23 cellular contexts compared by ENCODE assay signal in genomic region chr7:101963693-101964092, GRCh38.
A peak's percentile ranks its signal among the peaks of the same experiment; 100 is the strongest.
DNase-seq lines count a peak whose midpoint lies in the region; ATAC-seq, FAIRE-seq and TF ChIP-seq lines count a peak whose summit lies in the region.
"Had no signal": no experiment of that assay in that cellular context is flagged by ENCODE, and none has a peak within 500 bp of the region (broad histone marks: within the 10 kb centered on the region; RNA-seq: fewer than 3 reads in every experiment).

No MANE protein-coding gene starts in this region.

- H3K27ac ChIP-seq in HepG2 (ENCODE audit: extremely low read length, insufficient read depth, low read length), result no peak overlapping the region
- H3K27ac ChIP-seq in right lobe of liver, result no peak overlapping the region
- no peak overlapping the region for H3K27ac ChIP-seq in HEK293 (ENCODE audit: extremely low read depth, low read depth, low read length)
- H3K27ac ChIP-seq in H1 (ENCODE audit: low read depth, low read length), result no peak overlapping the region
- no peak overlapping the region for H3K27ac ChIP-seq in smooth muscle cell (ENCODE audit: low read depth)
- H3K27ac ChIP-seq: C4-2B had no signal

- H3K4me1 ChIP-seq in HepG2 (ENCODE audit: insufficient read depth, low read length) (peaks cover 5% of the 10 kb centered on the region), right lobe of liver (peaks cover 0 to 4% (median 0%) of the 10 kb centered on the region in 4 donors), HEK293 (ENCODE audit: control insufficient read depth, insufficient read depth, low read length) (no peaks in the 10 kb centered on the region), H1 (replicated peaks in 1 of 4; ENCODE audit: control insufficient read depth in 3 of 4, insufficient read depth in 4 of 4, low read length in 3 of 4) (peaks cover 0 to 2% (median 0%) of the 10 kb centered on the region in 4 experiments; a peak in 3 of 7 replicates), smooth muscle cell (ENCODE audit: low read depth) (no peaks in the 10 kb centered on the region)

- H3K23ac ChIP-seq in H1 (ENCODE audit: insufficient read length), result no peak overlapping the region

- in situ Hi-C loops in HepG2 (cut with HindIII; ENCODE audit: extremely low pct_ligation_motif_present, low pct_unique_long_range_greater_than_20kb), result no loop called here

- H3K4me1 Mint-ChIP-seq in osteocyte (ENCODE audit: unreplicated experiment), result peaks cover 10% of the 10 kb centered on the region

- no peak overlapping the region for H3K18ac ChIP-seq in H1 (ENCODE audit: extremely low read depth, low read length)

- BruUV-seq in HepG2 (replicated peaks; lab: Mats Ljungman, UMichigan), result no TSS peak

- H2BK5ac ChIP-seq in H1 (ENCODE audit: low read depth, low read length), result no peak overlapping the region

- no peak for TF ChIP-seq POLR2A in HepG2 (IDR thresholded peaks at IDR 0.05; ENCODE audit: insufficient read depth in 1 of 2, low read depth in 2 of 2, low read length in 2 of 2)
- no peak for TF ChIP-seq POLR2A in right lobe of liver (IDR thresholded peaks at IDR 0.05)
- no peak for TF ChIP-seq POLR2A in H1 (IDR thresholded peaks at IDR 0.05; ENCODE audit: control extremely low read depth in 1 of 2, low read depth in 2 of 2, low read length in 2 of 2)

- no peak overlapping the region for H2BK120ac ChIP-seq in H1 (replicated peaks; ENCODE audit: low read depth, low read length)

- no peak overlapping the region for H3K27ac Mint-ChIP-seq in osteocyte (ENCODE audit: unreplicated experiment)
- H3K27ac Mint-ChIP-seq: CD4-positive, CD25-positive, alpha-beta regulatory T cell; CD8-positive, alpha-beta T cell; GM23338 had no signal

- no peak overlapping the region for H2AK5ac ChIP-seq in H1 (ENCODE audit: low read depth, low read length)

- no peaks in the 10 kb centered on the region for H3F3A ChIP-seq in smooth muscle cell (ENCODE audit: low read depth)

- CTCF ChIA-PET in HepG2 (lab: Yijun Ruan, JAX; ENCODE audit: low intra/inter-chr PET ratio, low total read pairs), result no interaction called here
- CTCF ChIA-PET in HEK293 (lab: Yijun Ruan, JAX), result no interaction called here
- CTCF ChIA-PET in H1 (lab: Charles Lee; ENCODE audit: partially characterized antibody), result no interaction called here

- H3K9me3 ChIP-seq in HepG2 (ENCODE audit: low read length) (no peaks in the 10 kb centered on the region), right lobe of liver (no peaks in the 10 kb centered on the region), HEK293 (ENCODE audit: control insufficient read depth, insufficient read depth, low read depth, low read length) (no peaks in the 10 kb centered on the region), H1 (ENCODE audit: insufficient read depth in 2 of 2, low read depth in 1 of 2, low read length in 1 of 2) (no peaks in the 10 kb centered on the region), smooth muscle cell (replicated peaks; ENCODE audit: low read depth) (no peaks in the 10 kb centered on the region)
- H3K9me3 ChIP-seq: A549, BE2C, Caco-2 had no signal

- H4K20me1 ChIP-seq in HepG2 (ENCODE audit: insufficient read depth, low read length), result no peaks in the 10 kb centered on the region; the same call in 1 of the 2 replicates
- peaks cover 0 to 4% of the 10 kb centered on the region in 2 experiments for H4K20me1 ChIP-seq in H1 (replicated peaks in 1 of 2; ENCODE audit: control insufficient read depth in 1 of 2, insufficient read depth in 2 of 2, low read length in 2 of 2)
- H4K20me1 ChIP-seq in smooth muscle cell (ENCODE audit: low read depth), result peaks cover 97% of the 10 kb centered on the region

- H3K9ac ChIP-seq in HepG2 (ENCODE audit: insufficient read depth, low read depth, low read length) (no peak overlapping the region), H1 (replicated peaks in 1 of 4; ENCODE audit: extremely low read depth in 1 of 4, low read depth in 3 of 4, low read length in 3 of 4) (no peak overlapping the region), smooth muscle cell (ENCODE audit: low read depth) (no peak overlapping the region)

- TF ChIP-seq CTCF in HepG2 (CRISPR knock-in tag; IDR thresholded peaks at IDR 0.05) (no peak), right lobe of liver (IDR thresholded peaks at IDR 0.05) (no peak), HEK293 (tag by site-specific recombination; IDR thresholded peaks at IDR 0.05) (no peak), H1 (IDR thresholded peaks at IDR 0.05; ENCODE audit: control extremely low read depth in 1 of 3, insufficient read depth in 1 of 3, low read depth in 1 of 3, low read length in 3 of 3) (no peak), smooth muscle cell (IDR thresholded peaks at IDR 0.05; ENCODE audit: borderline replicate concordance, insufficient read depth, poor library complexity, severe bottlenecking) (no peak), osteocyte (IDR thresholded peaks at IDR 0.05) (no peak)

- H3K4me2 ChIP-seq in HepG2 (ENCODE audit: low read depth, low read length), result no peak overlapping the region
- no peak overlapping the region for H3K4me2 ChIP-seq in H1 (ENCODE audit: insufficient read depth in 1 of 2, low read depth in 2 of 2, low read length in 2 of 2)
- H3K4me2 ChIP-seq in smooth muscle cell, result no peak overlapping the region
- H3K4me2 ChIP-seq: A549, GM23338 had no signal

- DNase-seq in HepG2 (ENCODE audit: low spot score), result no peak
- no peak for DNase-seq in right lobe of liver
- DNase-seq in H1 (ENCODE audit: low read depth in 1 of 2, low spot score in 2 of 2), result no peak
- no peak for DNase-seq in smooth muscle cell (lab: John Stamatoyannopoulos, UW; ENCODE audit: unreplicated experiment)
- no peak for DNase-seq in hippocampal formation (lab: John Stamatoyannopoulos, UW)
- DNase-seq in osteocyte (ENCODE audit: extremely low spot score, unreplicated experiment), result no peak
- DNase-seq: 8988T; ACHN; AML-193; BE2C; Caco-2; CD4-positive, CD25-positive, alpha-beta regulatory T cell; CD8-positive, alpha-beta T cell; DMS153; DND-41; HCEC 1CT had no signal

- H3K36me3 ChIP-seq in HepG2 (replicated peaks in 1 of 2; ENCODE audit: control insufficient read depth in 1 of 2, insufficient read depth in 2 of 2, low read length in 2 of 2) (peaks cover 1 to 8% of the 10 kb centered on the region in 2 experiments; a peak in 2 of 5 replicates), right lobe of liver (no peaks in the 10 kb centered on the region), HEK293 (ENCODE audit: control insufficient read depth in 2 of 2, insufficient read depth in 1 of 2, low read length in 2 of 2) (no peaks in the 10 kb centered on the region), H1 (ENCODE audit: control insufficient read depth in 2 of 4, insufficient read depth in 4 of 4, low read length in 3 of 4) (no peaks in the 10 kb centered on the region), smooth muscle cell (ENCODE audit: low read depth) (no peaks in the 10 kb centered on the region)
- H3K36me3 ChIP-seq: BE2C had no signal

- H3K56ac ChIP-seq in H1 (replicated peaks; ENCODE audit: insufficient read length, low read depth, low read length), result no peak overlapping the region

- no peak overlapping the region for H2BK20ac ChIP-seq in H1 (ENCODE audit: low read length)

- H3K36me3 Mint-ChIP-seq in osteocyte (ENCODE audit: unreplicated experiment), result no peaks in the 10 kb centered on the region
- H3K36me3 Mint-ChIP-seq: CD8-positive, alpha-beta T cell had no signal

- peaks cover 7% of the 10 kb centered on the region for H3K79me2 ChIP-seq in HepG2 (ENCODE audit: insufficient read depth, low read length)
- H3K79me2 ChIP-seq in H1 (ENCODE audit: control insufficient read depth in 1 of 2, insufficient read depth in 2 of 2, low read length in 2 of 2), result peaks cover 0 to 65% of the 10 kb centered on the region in 2 experiments; a peak in 2 of 4 replicates
- peaks cover 92% of the 10 kb centered on the region for H3K79me2 ChIP-seq in smooth muscle cell (ENCODE audit: low read depth)

- H3K27me3 ChIP-seq in HepG2 (ENCODE audit: control insufficient read depth in 1 of 2, insufficient read depth in 2 of 2, low read length in 2 of 2) (no peaks in the 10 kb centered on the region; a peak in 1 of 5 replicates), right lobe of liver (no peaks in the 10 kb centered on the region), H1 (replicated peaks in 1 of 4; ENCODE audit: control insufficient read depth in 3 of 4, extremely low read depth in 1 of 4, insufficient read depth in 3 of 4, low read length in 3 of 4) (no peaks in the 10 kb centered on the region), smooth muscle cell (ENCODE audit: low read depth) (no peaks in the 10 kb centered on the region)
- H3K27me3 ChIP-seq: BE2C had no signal

- POLR2A ChIA-PET in HepG2 (lab: Yijun Ruan, JAX), result no interaction called here
- POLR2A ChIA-PET in HEK293 (lab: Yijun Ruan, JAX), result no interaction called here
- POLR2A ChIA-PET in H1 (lab: Charles Lee; ENCODE audit: partially characterized antibody), result interaction anchor here (1.3 kb wide), 1 partner anchor 72 kb away, joined by 3 read pairs; no protein-coding TSS in a partner anchor

- FAIRE-seq in HepG2 (lab: Jason Lieb, UNC), result no peak
- FAIRE-seq in H1 (lab: Jason Lieb, UNC), result no peak
- FAIRE-seq: A549, G401.6, GM12892, H54 had no signal

- H2AFZ ChIP-seq in HepG2 (ENCODE audit: low read length) (no peak overlapping the region), H1 (ENCODE audit: low read length) (no peak overlapping the region), smooth muscle cell (ENCODE audit: low read depth) (no peak overlapping the region)
- H2AFZ ChIP-seq: GM23338 had no signal

- H3K4me3 Mint-ChIP-seq in osteocyte (ENCODE audit: unreplicated experiment), result no peak overlapping the region
- H3K4me3 Mint-ChIP-seq: CD4-positive, CD25-positive, alpha-beta regulatory T cell; CD8-positive, alpha-beta T cell; GM23338 had no signal

- TF ChIP-seq EP300 in HepG2 (IDR thresholded peaks at IDR 0.05; ENCODE audit: low read depth in 2 of 2, low read length in 2 of 2) (no peak), HepG2 (CRISPR knock-in tag; IDR thresholded peaks at IDR 0.05; ENCODE audit: borderline replicate concordance) (no peak), H1 (IDR thresholded peaks at IDR 0.05; ENCODE audit: borderline replicate concordance in 1 of 2, low read depth in 2 of 2, low read length in 2 of 2) (no peak)

- H2BK15ac ChIP-seq in H1 (ENCODE audit: low read length), result no peak overlapping the region

- intact Hi-C loops in HepG2 (cut with micrococcal nuclease; ENCODE audit: unreplicated experiment) (no loop called here), right lobe of liver (cut with DNase I) (no loop called here)

- H3K27me3 Mint-ChIP-seq in osteocyte (ENCODE audit: unreplicated experiment), result no peaks in the 10 kb centered on the region
- H3K27me3 Mint-ChIP-seq: CD4-positive, CD25-positive, alpha-beta regulatory T cell had no signal

- no peaks in the 10 kb centered on the region for H3K23me2 ChIP-seq in H1 (ENCODE audit: low read depth, low read length)

- H3K79me1 ChIP-seq in H1 (ENCODE audit: low read depth, low read length), result peaks cover 17% of the 10 kb centered on the region

- H4K5ac ChIP-seq in H1 (ENCODE audit: insufficient read length, low read depth, low read length), result no peak overlapping the region

- H3K4ac ChIP-seq in H1 (replicated peaks; ENCODE audit: insufficient read length, low read depth, low read length), result no peak overlapping the region

- H4K8ac ChIP-seq in H1 (ENCODE audit: extremely low read depth, insufficient read depth, low read length), result peak overlapping the region; percentile 26; the same call in 1 of the 2 replicates

- no peak overlapping the region for H2BK12ac ChIP-seq in H1 (ENCODE audit: low read depth, low read length)

- H3K4me3 ChIP-seq in HepG2 (replicated peaks in 1 of 3; ENCODE audit: insufficient read depth in 1 of 3, low read depth in 2 of 3, low read length in 3 of 3) (no peak overlapping the region), right lobe of liver (no peak overlapping the region), HEK293 (ENCODE audit: low read depth, low read length) (no peak overlapping the region), H1 (ENCODE audit: extremely low read depth in 1 of 4, insufficient read depth in 2 of 4, low read depth in 3 of 4, low read length in 4 of 4) (no peak overlapping the region), smooth muscle cell (no peak overlapping the region)
- H3K4me3 ChIP-seq: A549, GM23338 had no signal

- H3K9me3 Mint-ChIP-seq in osteocyte (ENCODE audit: unreplicated experiment), result no peaks in the 10 kb centered on the region
- H3K9me3 Mint-ChIP-seq: CD4-positive, CD25-positive, alpha-beta regulatory T cell; CD8-positive, alpha-beta T cell; GM23338 had no signal

- 98% methylated on average over 9 of the region's 9 CpGs for WGBS in HepG2 (ENCODE audit: low lambda C conversion rate)
- 100% methylated on average over 6 of the region's 9 CpGs for WGBS in right lobe of liver (ENCODE audit: insufficient coverage, low coverage, low lambda C conversion rate, missing lambda C conversion rate)
- WGBS in H1 (ENCODE audit: extremely low coverage in 1 of 2, insufficient coverage in 1 of 2, insufficient read length in 1 of 2, insufficient replicate concordance in 2 of 2, low coverage in 1 of 2, low lambda C conversion rate in 2 of 2, missing lambda C conversion rate in 1 of 2), 2 experiments, result 93% methylated on average over 9 of the region's 9 CpGs; no CpG with 5 or more reads in 1 of the 2 experiments
- WGBS in smooth muscle cell (ENCODE audit: low lambda C conversion rate), result 97% methylated on average over 9 of the region's 9 CpGs

- H4K91ac ChIP-seq in H1 (replicated peaks; ENCODE audit: insufficient read length, low read length), result no peak overlapping the region

- ATAC-seq in HepG2, result no peak
- no peak for ATAC-seq in right lobe of liver
- ATAC-seq: A549; CD8-positive, alpha-beta T cell; GM23338 had no signal

- H3K14ac ChIP-seq in H1 (ENCODE audit: insufficient read length), result no peak overlapping the region

- no peak for TF ChIP-seq RAD21 in HepG2 (CRISPR knock-in tag; IDR thresholded peaks at IDR 0.05)
- no peak for TF ChIP-seq RAD21 in H1 (IDR thresholded peaks at IDR 0.05 in 1 of 2, conservative IDR thresholded peaks at IDR 0.05 in 1 of 2; ENCODE audit: low read depth in 2 of 2, low read length in 2 of 2)

Comparison
In these comparisons a context has a peak if more than half of its experiments do, and no peak if none do; other contexts are left out.
1. Of the 63 proteins assayed by ChIP-seq in both HepG2 and HEK293: peak only in HepG2: none; only in HEK293: none; in both: ZNF121; in neither: 62.